10 cellular contexts compared by ENCODE assay signal in the genomic region with DNA sequence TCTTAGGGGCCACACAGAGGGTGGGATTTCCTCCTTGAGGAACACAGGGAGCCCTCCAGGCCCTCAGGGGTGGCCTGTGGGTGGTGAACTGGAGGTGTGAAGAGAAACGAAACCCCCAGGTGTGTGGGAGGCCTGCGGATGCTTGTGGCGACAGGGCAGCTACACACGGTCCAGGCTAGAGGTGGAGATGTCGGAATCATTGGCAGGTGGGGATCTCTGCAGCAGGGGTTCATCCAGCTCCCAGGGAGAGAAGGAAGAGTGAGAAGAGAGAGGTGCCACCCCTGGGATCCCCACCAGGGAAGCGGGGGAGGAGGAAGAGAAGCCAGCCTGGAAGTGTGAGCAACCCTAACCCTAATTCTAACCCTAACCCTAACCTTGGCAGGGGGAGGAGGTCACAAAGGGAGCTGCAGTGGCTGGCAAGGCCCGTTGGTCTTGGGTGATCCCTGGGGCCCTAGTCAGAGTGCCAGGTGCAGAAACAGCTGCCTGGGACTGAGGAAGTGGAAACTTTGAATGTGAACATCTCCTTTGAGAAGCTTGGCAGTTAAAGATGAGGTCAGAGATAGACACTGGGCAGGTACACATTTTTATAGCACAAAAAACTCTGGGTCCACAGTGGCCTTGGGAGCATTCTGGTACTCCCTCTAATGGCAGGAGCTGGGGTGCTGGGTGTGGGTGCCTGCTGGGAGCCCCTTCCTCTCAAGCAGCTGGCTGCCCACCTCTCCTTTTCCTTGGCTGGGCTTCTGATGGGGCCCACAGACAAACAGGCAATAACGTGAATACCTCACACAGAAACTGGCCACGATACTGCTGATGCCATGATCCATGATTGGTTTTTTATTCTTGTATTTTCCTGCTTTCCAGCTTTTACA. TPM values are rescaled to one million over a fixed set of nuclear protein-coding genes. Genes with fewer than 3 reads are reported as not detected.
A peak's percentile ranks its signal among the peaks of the same experiment; 100 is the strongest.
DNase-seq lines count a peak whose midpoint lies in the region; ATAC-seq and TF ChIP-seq lines count a peak whose summit lies in the region.
"Had no signal": no experiment of that assay in that cellular context is flagged by ENCODE, and none has a peak within 500 bp of the region (broad histone marks: within the 10 kb centered on the region; RNA-seq: fewer than 3 reads in every experiment).

No MANE protein-coding gene starts in this region.

- H3K27ac Mint-ChIP-seq in activated CD8-positive, alpha-beta T cell treated with anti-CD3 and anti-CD28 coated beads for 36 hours, result peak overlapping the region; percentile 86
- no peak overlapping the region for H3K27ac Mint-ChIP-seq in MCF 10A (ENCODE audit: low read depth, unreplicated experiment)

- H3K4me2 ChIP-seq in smooth muscle cell, result no peak overlapping the region

- ATAC-seq in GM19463 (IDR thresholded peaks at IDR 0.05; ENCODE audit: unreplicated experiment) (peak; percentile 73), HG03378 (IDR thresholded peaks at IDR 0.05; ENCODE audit: unreplicated experiment) (peak; percentile 77)
- peak; percentile 86 for ATAC-seq in activated CD8-positive, alpha-beta T cell treated with anti-CD3 and anti-CD28 coated beads for 36 hours

- H3K27me3 Mint-ChIP-seq in activated CD8-positive, alpha-beta T cell treated with anti-CD3 and anti-CD28 coated beads for 36 hours, result no peaks in the 10 kb centered on the region
- no peaks in the 10 kb centered on the region for H3K27me3 Mint-ChIP-seq in MCF 10A (ENCODE audit: insufficient read depth, unreplicated experiment)

- BruUV-seq in MCF 10A (replicated peaks; lab: Mats Ljungman, UMichigan), result no TSS peak

- TF ChIP-seq CTCF in activated CD8-positive, alpha-beta T cell treated with anti-CD3 and anti-CD28 coated beads for 36 hours (IDR thresholded peaks at IDR 0.05), result no peak
- TF ChIP-seq CTCF in MCF 10A (IDR thresholded peaks at IDR 0.05; ENCODE audit: unreplicated experiment) (no peak), smooth muscle cell (IDR thresholded peaks at IDR 0.05; ENCODE audit: borderline replicate concordance, insufficient read depth, poor library complexity, severe bottlenecking) (no peak)

- peak; percentile 95 for DNase-seq in GF-D8 (lab: John Stamatoyannopoulos, UW)
- peak; percentile 81 for DNase-seq in activated CD8-positive, alpha-beta T cell treated with anti-CD3 and anti-CD28 coated beads for 36 hours
- DNase-seq in MCF 10A (ENCODE audit: unreplicated experiment), result no peak
- DNase-seq in NCI-H446 (lab: John Stamatoyannopoulos, UW), result no peak
- no peak for DNase-seq in NCI-H82 (lab: John Stamatoyannopoulos, UW)
- DNase-seq in smooth muscle cell (lab: John Stamatoyannopoulos, UW; ENCODE audit: unreplicated experiment), result no peak
- DNase-seq: foreskin fibroblast had no signal

- CTCF ChIA-PET in activated CD8-positive, alpha-beta T cell treated with anti-CD3 and anti-CD28 coated beads for 36 hours (lab: Charles Lee), result interaction anchor here (0.7 to 3.0 kb wide), 4 partner anchors 12 to 103 kb away, joined by 3 to 21 read pairs (median 4); partner anchors contain the start of gene YKT6
- CTCF ChIA-PET in MCF 10A (lab: Yijun Ruan, JAX), result interaction anchor here (0.6 kb wide), 1 partner anchor 146 kb away, joined by 3 read pairs; no protein-coding TSS in a partner anchor

- no peaks in the 10 kb centered on the region for H3K9me3 ChIP-seq in smooth muscle cell (replicated peaks; ENCODE audit: low read depth)
- H3K9me3 ChIP-seq: SJSA1 had no signal

- H3K79me2 ChIP-seq in smooth muscle cell (ENCODE audit: low read depth), result no peaks in the 10 kb centered on the region

- H3K4me3 Mint-ChIP-seq in activated CD8-positive, alpha-beta T cell treated with anti-CD3 and anti-CD28 coated beads for 36 hours, result peak overlapping the region; percentile 14
- no peak overlapping the region for H3K4me3 Mint-ChIP-seq in MCF 10A (ENCODE audit: unreplicated experiment)

- H4K20me1 ChIP-seq in smooth muscle cell (ENCODE audit: low read depth), result no peaks in the 10 kb centered on the region

- peaks cover 25% of the 10 kb centered on the region for H3K4me1 Mint-ChIP-seq in activated CD8-positive, alpha-beta T cell treated with anti-CD3 and anti-CD28 coated beads for 36 hours (ENCODE audit: low read depth)
- H3K4me1 Mint-ChIP-seq in MCF 10A (ENCODE audit: insufficient read depth, unreplicated experiment), result peaks cover 9% of the 10 kb centered on the region

- no peak overlapping the region for H3K27ac ChIP-seq in smooth muscle cell (ENCODE audit: low read depth)
- H3K27ac ChIP-seq: SJSA1 had no signal

- no peaks in the 10 kb centered on the region for H3K4me1 ChIP-seq in smooth muscle cell (ENCODE audit: low read depth)

- H3K36me3 ChIP-seq in smooth muscle cell (ENCODE audit: low read depth), result no peaks in the 10 kb centered on the region
- H3K36me3 ChIP-seq: SJSA1 had no signal

- no peak overlapping the region for H3K4me3 ChIP-seq in smooth muscle cell
- H3K4me3 ChIP-seq: SJSA1 had no signal

- H3K9ac ChIP-seq in smooth muscle cell (ENCODE audit: low read depth), result no peak overlapping the region

- no peak overlapping the region for H2AFZ ChIP-seq in smooth muscle cell (ENCODE audit: low read depth)

- H3K27me3 ChIP-seq in smooth muscle cell (ENCODE audit: low read depth), result no peaks in the 10 kb centered on the region
- H3K27me3 ChIP-seq: SJSA1 had no signal

- H3F3A ChIP-seq in smooth muscle cell (ENCODE audit: low read depth), result peaks cover 11% of the 10 kb centered on the region

- intact Hi-C loops in activated CD8-positive, alpha-beta T cell treated with anti-CD3 and anti-CD28 coated beads for 36 hours (cut with micrococcal nuclease), result no loop called here
- intact Hi-C loops in MCF 10A (cut with micrococcal nuclease), result no loop called here

- WGBS in smooth muscle cell (ENCODE audit: low lambda C conversion rate), result 88% methylated on average over 9 of the region's 9 CpGs

- H3K9me3 Mint-ChIP-seq in activated CD8-positive, alpha-beta T cell treated with anti-CD3 and anti-CD28 coated beads for 36 hours, result no peaks in the 10 kb centered on the region
- no peaks in the 10 kb centered on the region for H3K9me3 Mint-ChIP-seq in MCF 10A (ENCODE audit: unreplicated experiment)

- POLR2A ChIA-PET in activated CD8-positive, alpha-beta T cell treated with anti-CD3 and anti-CD28 coated beads for 36 hours (lab: Charles Lee), result interaction anchor here (0.6 to 2.6 kb wide), 13 partner anchors 8 to 549 kb away, joined by 3 to 11 read pairs (median 4); partner anchors contain the start of genes DBNL and PGAM2
- POLR2A ChIA-PET in MCF 10A (lab: Yijun Ruan, JAX), result interaction anchor here (1.7 kb wide), 1 partner anchor 26 kb away, joined by 5 read pairs; the partner anchor contains the start of gene POLD2

- H3K36me3 Mint-ChIP-seq in activated CD8-positive, alpha-beta T cell treated with anti-CD3 and anti-CD28 coated beads for 36 hours (ENCODE audit: low read depth), result no peaks in the 10 kb centered on the region
- H3K36me3 Mint-ChIP-seq in MCF 10A (ENCODE audit: insufficient read depth, unreplicated experiment), result peaks cover 7% of the 10 kb centered on the region

RNA-seq across cellular contexts. Expression of gene AEBP1, which starts 6.8 kb away (rescaled TPM):
- 10 to 100 TPM; 29.1 to 30.4 TPM for total RNA-seq in activated CD8-positive, alpha-beta T cell treated with anti-CD3 and anti-CD28 coated beads for 36 hours
- total RNA-seq in MCF 10A (2022) (not detected in 2 replicates), smooth muscle cell (36.6 and 39.7 TPM in 2 replicates)
- polyA plus RNA-seq in smooth muscle cell, result 141 and 163 TPM in 2 replicates
- total RNA-seq: SJSA1 had no signal

RNA-seq across cellular contexts. Expression of gene POLM, which starts 15.0 kb away (rescaled TPM):
- 10 to 100 TPM; 35.4 to 37.2 TPM for total RNA-seq in activated CD8-positive, alpha-beta T cell treated with anti-CD3 and anti-CD28 coated beads for 36 hours
- total RNA-seq in MCF 10A (2022) (19.2 and 22.8 TPM in 2 replicates), smooth muscle cell (4.9 and 5.2 TPM in 2 replicates)
- 9.9 and 10.2 TPM in 2 replicates for polyA plus RNA-seq in smooth muscle cell

RNA-seq across cellular contexts. Expression of gene POLD2, which starts 26.1 kb away (rescaled TPM):
- 100 to 1,000 TPM; 243 to 251 TPM for total RNA-seq in activated CD8-positive, alpha-beta T cell treated with anti-CD3 and anti-CD28 coated beads for 36 hours
- total RNA-seq in MCF 10A (2022) (118 and 179 TPM in 2 replicates), smooth muscle cell (45.5 and 49.1 TPM in 2 replicates)
- polyA plus RNA-seq in smooth muscle cell, result 133 and 151 TPM in 2 replicates

RNA-seq across cellular contexts. Expression of gene PGAM2, which starts 31.9 kb away (rescaled TPM):
- total RNA-seq in activated CD8-positive, alpha-beta T cell treated with anti-CD3 and anti-CD28 coated beads for 36 hours, result under 1 TPM in 1 of 2 experiments, not detected in 1; 0.49 TPM
- not detected in 2 replicates for total RNA-seq in MCF 10A (2022)
- total RNA-seq in smooth muscle cell, result 0.54 TPM in 1 of 2 replicates, not detected in the other
- not detected in 2 replicates for polyA plus RNA-seq in smooth muscle cell

RNA-seq across cellular contexts. Expression of gene MYL7, which starts 43.8 kb away (rescaled TPM):
- total RNA-seq in activated CD8-positive, alpha-beta T cell treated with anti-CD3 and anti-CD28 coated beads for 36 hours, result not detected
- not detected in 2 replicates for total RNA-seq in MCF 10A (2022)
- total RNA-seq in smooth muscle cell, result 39.0 and 95.1 TPM in 2 replicates
- polyA plus RNA-seq in smooth muscle cell, result 35.8 and 77.7 TPM in 2 replicates
- total RNA-seq: SJSA1 had no signal

Comparison
In these comparisons a context has a peak if more than half of its experiments do, and no peak if none do; other contexts are left out.
1. DNase-seq: peak in GF-D8 (single experiment) and activated CD8-positive, alpha-beta T cell treated with anti-CD3 and anti-CD28 coated beads for 36 hours (single experiment); none in MCF 10A (single experiment), NCI-H446 (0 of 2), NCI-H82 (single experiment) and smooth muscle cell (single experiment).
2. RNA of gene AEBP1, which starts 6.8 kb away (total RNA-seq): 36.6 to 39.7 TPM in smooth muscle cell and 29.1 to 30.4 TPM in activated CD8-positive, alpha-beta T cell treated with anti-CD3 and anti-CD28 coated beads for 36 hours; not detected in MCF 10A; every median in the first group is over 10 times any median in the second.
3. Peak in every context shown above with its lines, with median percentiles within 50 percentile points of each other: ATAC-seq.